In the genomic region with DNA sequence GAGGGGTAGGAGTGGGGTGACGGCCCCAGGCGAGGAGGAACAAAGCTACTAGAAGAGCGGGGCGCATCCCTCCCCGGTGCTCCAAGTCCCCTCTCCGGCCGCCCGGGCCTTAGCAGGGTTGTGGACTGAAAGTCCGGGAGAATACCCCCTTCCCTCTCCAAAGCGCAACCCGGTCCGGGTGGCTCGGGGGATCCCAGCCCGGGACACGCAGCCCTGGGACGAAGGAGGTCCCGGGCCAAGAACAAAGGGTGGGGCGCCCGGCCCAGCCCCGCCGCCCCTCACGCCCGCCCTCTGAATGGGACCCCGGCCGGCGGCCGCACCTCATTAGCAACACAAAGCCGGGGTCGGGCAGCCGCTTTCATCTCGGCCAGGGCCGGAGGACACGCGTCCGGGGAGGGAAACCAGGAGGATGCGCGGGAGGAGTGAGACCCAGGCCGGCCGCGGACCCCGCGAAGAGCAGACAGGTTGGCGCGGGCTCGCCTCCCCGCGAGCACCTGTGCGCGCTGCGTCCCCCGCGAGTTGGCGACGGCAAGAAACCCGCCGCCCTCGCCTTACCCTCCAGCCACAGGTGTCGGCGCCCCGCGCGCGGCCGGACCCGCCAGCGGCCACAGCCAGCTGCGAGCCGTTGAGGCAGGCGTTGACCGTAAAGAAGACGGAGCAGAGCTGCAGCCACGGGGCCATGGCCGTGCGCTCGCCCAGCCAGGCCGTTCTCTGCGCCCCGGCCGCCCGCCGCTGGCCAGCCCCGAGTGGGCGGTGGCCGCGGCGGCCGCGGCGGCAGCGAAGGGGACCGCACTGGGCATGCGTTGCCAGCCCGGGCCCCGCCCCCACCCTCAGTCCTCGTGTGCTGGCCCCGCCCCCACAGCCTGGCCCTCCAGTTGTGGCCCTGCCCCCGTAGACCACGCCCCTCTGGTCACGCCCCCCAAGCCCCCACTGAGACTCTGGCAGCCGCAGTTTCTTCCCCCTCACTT, we compare ENCODE assay signal across 8 cellular contexts. TPM values are rescaled to one million over a fixed set of nuclear protein-coding genes. Genes with fewer than 3 reads are reported as not detected.
DNase-seq lines count a peak whose midpoint lies in the region; ATAC-seq, FAIRE-seq and TF ChIP-seq lines count a peak whose summit lies in the region.

A gene (minus strand): TSS at position 748 of the 968 bp plus-strand sequence. CDS start 67 bp downstream, at position 681.

- peaks cover 17% of the 10 kb centered on the region for H3K4me1 Mint-ChIP-seq in central memory CD8-positive, alpha-beta T cell

- no peak within 1 kb of the TSS for H3K27ac Mint-ChIP-seq in central memory CD8-positive, alpha-beta T cell (ENCODE audit: low read depth)

- peaks cover 93% of the 10 kb centered on the region for H3K27me3 Mint-ChIP-seq in central memory CD8-positive, alpha-beta T cell

- peaks cover 37 to 43% of the 10 kb centered on the region in 2 donors for H3K4me1 ChIP-seq in kidney (ENCODE audit: control insufficient read depth in 1 of 2, insufficient read depth in 1 of 2, low read depth in 1 of 2, low read length in 2 of 2)

- peak within 1 kb of the TSS; percentile 80 for H3K4me3 Mint-ChIP-seq in central memory CD8-positive, alpha-beta T cell

- peaks cover 1% of the 10 kb centered on the region for H3K36me3 Mint-ChIP-seq in central memory CD8-positive, alpha-beta T cell (ENCODE audit: insufficient read depth)

- H3K36me3 ChIP-seq in kidney (ENCODE audit: control insufficient read depth in 1 of 2, insufficient read depth in 2 of 2, low read length in 2 of 2), result no peaks in the 10 kb centered on the region

- H3K9me3 ChIP-seq in kidney (ENCODE audit: control insufficient read depth in 1 of 2, low read length in 2 of 2), result no peaks in the 10 kb centered on the region

- TF ChIP-seq CTCF in kidney (IDR thresholded peaks at IDR 0.05; ENCODE audit: borderline replicate concordance, extremely low read depth, insufficient read depth), result no peak

- intact Hi-C loops in kidney (cut with DNase I), result no loop called here

- ATAC-seq in GM19351 (IDR thresholded peaks at IDR 0.05; ENCODE audit: unreplicated experiment), result peak; percentile 57
- peak; percentile 24 for ATAC-seq in central memory CD8-positive, alpha-beta T cell (replicated peaks; ENCODE audit: extremely low read depth, poor library complexity, severe bottlenecking)
- ATAC-seq in GM18873 (IDR thresholded peaks at IDR 0.05; ENCODE audit: low FRiP score, unreplicated experiment), result no peak

- no peaks in the 10 kb centered on the region for H3K9me3 Mint-ChIP-seq in central memory CD8-positive, alpha-beta T cell

- FAIRE-seq in kidney (lab: Jason Lieb, UNC), result no peak

- peak within 1 kb of the TSS in 1 of 2 donors; percentile 68 for H3K9ac ChIP-seq in kidney (ENCODE audit: low read length in 2 of 2)

- DNase-seq in AG08395 (ENCODE audit: low spot score) (peak; percentile 92), NCI-H1092 treated with DMSO at 0.1 percent for 48 hours (lab: John Stamatoyannopoulos, UW) (peak; percentile 57), UCSD-AML1 (lab: John Stamatoyannopoulos, UW; ENCODE audit: unreplicated experiment) (peak; percentile 62), kidney (peak; percentile 91)
- no peak for DNase-seq in central memory CD8-positive, alpha-beta T cell (ENCODE audit: low spot score in 2 of 2)
- DNase-seq in stimulated activated CD4-positive, alpha-beta T cell treated with anti-CD3 and anti-CD28 coated beads, Interleukin-12 subunit alpha, Interleukin-12 subunit beta, amount 100 ng/mL, for 4 hours, result peak; percentile 58

- peak within 1 kb of the TSS in 1 of 2 donors; percentile 36 for H3K27ac ChIP-seq in kidney (ENCODE audit: low read depth in 2 of 2, low read length in 2 of 2)

- peak within 1 kb of the TSS; percentile 64 to 66 for H3K4me3 ChIP-seq in kidney (ENCODE audit: low read length in 2 of 2)

RNA-seq across cellular contexts. Expression of the gene that starts here (rescaled TPM):
- 18.9 TPM for total RNA-seq in kidney
- polyA plus RNA-seq in kidney (ENCODE audit: insufficient read depth, low read depth, low replicate concordance), result 4.4 TPM

Comparison
In these comparisons a context has a peak if more than half of its experiments do, and no peak if none do; other contexts are left out.
1. DNase-seq: peak in AG08395 (single experiment), NCI-H1092 treated with DMSO at 0.1 percent for 48 hours (single experiment), UCSD-AML1 (single experiment), kidney (single experiment) and stimulated activated CD4-positive, alpha-beta T cell treated with anti-CD3 and anti-CD28 coated beads, Interleukin-12 subunit alpha, Interleukin-12 subunit beta, amount 100 ng/mL, for 4 hours (single experiment); none in central memory CD8-positive, alpha-beta T cell (0 of 2).